ENCODE assay signal across 8 cellular contexts in the genomic region with DNA sequence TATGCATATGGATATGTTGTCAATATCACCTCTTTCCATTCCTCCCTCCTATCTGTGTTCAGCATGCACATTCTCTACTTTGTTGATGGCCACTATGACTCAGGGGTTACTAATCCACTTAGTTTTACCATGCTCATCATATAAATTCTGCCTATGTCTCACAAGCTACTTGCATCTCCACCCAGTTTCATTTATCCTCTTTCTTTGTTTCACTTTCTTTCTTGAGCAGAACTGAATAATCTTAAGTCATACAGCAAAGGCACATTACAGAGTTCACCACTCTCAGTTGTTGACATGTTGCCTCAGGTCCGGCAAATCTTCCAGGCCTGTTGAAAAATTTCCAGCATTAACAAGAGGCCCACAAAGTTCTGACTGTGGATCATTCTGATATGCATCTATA.
A peak's percentile ranks its signal among the peaks of the same experiment; 100 is the strongest.
DNase-seq lines count a peak whose midpoint lies in the region; ATAC-seq and TF ChIP-seq lines count a peak whose summit lies in the region.

No MANE protein-coding gene starts in this region.

- H3K27me3 ChIP-seq in RWPE2 (ENCODE audit: insufficient read depth, poor library complexity, severe bottlenecking) (no peaks in the 10 kb centered on the region), esophagus (ENCODE audit: control insufficient read depth in 1 of 2, insufficient read depth in 2 of 2, low read length in 2 of 2) (no peaks in the 10 kb centered on the region), skeletal muscle tissue (ENCODE audit: control insufficient read depth in 3 of 3, insufficient read depth in 3 of 3, low read length in 3 of 3) (no peaks in the 10 kb centered on the region)

- H3K9ac ChIP-seq in skeletal muscle tissue (ENCODE audit: low read depth in 1 of 3, low read length in 3 of 3), result no peak overlapping the region

- H3K4me1 ChIP-seq in RWPE2 (ENCODE audit: insufficient read depth, poor library complexity, severe bottlenecking), result peaks cover 9% of the 10 kb centered on the region
- H3K4me1 ChIP-seq in esophagus (ENCODE audit: control insufficient read depth in 2 of 2, insufficient read depth in 2 of 2, low read length in 1 of 2), result no peaks in the 10 kb centered on the region
- no peaks in the 10 kb centered on the region for H3K4me1 ChIP-seq in skeletal muscle tissue (ENCODE audit: control insufficient read depth in 3 of 3, insufficient read depth in 3 of 3, low read length in 3 of 3)

- H3K36me3 ChIP-seq in RWPE2 (ENCODE audit: low read depth) (no peaks in the 10 kb centered on the region), esophagus (ENCODE audit: control insufficient read depth in 2 of 2, insufficient read depth in 2 of 2, low read length in 1 of 2) (no peaks in the 10 kb centered on the region), skeletal muscle tissue (ENCODE audit: control insufficient read depth in 3 of 3, insufficient read depth in 3 of 3, low read length in 3 of 3) (no peaks in the 10 kb centered on the region)

- no peak overlapping the region; the same call in 1 of the 2 replicates for H3K4me3 ChIP-seq in AG10803 (ENCODE audit: low read length)
- H3K4me3 ChIP-seq in RWPE2 (ENCODE audit: severe bottlenecking), result no peak overlapping the region
- no peak overlapping the region for H3K4me3 ChIP-seq in esophagus (ENCODE audit: low read depth in 1 of 2, low read length in 2 of 2)
- H3K4me3 ChIP-seq in skeletal muscle tissue (ENCODE audit: low read length in 3 of 3), result no peak overlapping the region

- DNase-seq in AG10803 (ENCODE audit: low read depth) (peak; percentile 72), RWPE2 (ENCODE audit: low spot score) (no peak), COLO668 (lab: John Stamatoyannopoulos, UW; ENCODE audit: unreplicated experiment) (no peak)
- no peak for DNase-seq in NK-92 treated with Interleukin-12 subunit alpha and Interleukin-12 subunit beta, amount 100 ng/mL, for 24 hours (lab: John Stamatoyannopoulos, UW)

- H3K27ac ChIP-seq in RWPE2 (ENCODE audit: poor library complexity, severe bottlenecking), result peak overlapping the region; percentile 13
- H3K27ac ChIP-seq in esophagus (ENCODE audit: low read depth in 2 of 2, low read length in 1 of 2), result peak overlapping the region; percentile 60 to 65
- peak overlapping the region; percentile 36 for H3K27ac ChIP-seq in skeletal muscle tissue (ENCODE audit: low read depth, low read length)

- no peak for TF ChIP-seq CTCF in AG10803 (conservative IDR thresholded peaks at IDR 0.05; ENCODE audit: low read length)
- TF ChIP-seq CTCF in RWPE2 (IDR thresholded peaks at IDR 0.05; ENCODE audit: poor library complexity, severe bottlenecking), result no peak

- H3K9me3 ChIP-seq in RWPE2 (ENCODE audit: severe bottlenecking) (no peaks in the 10 kb centered on the region), esophagus (ENCODE audit: control insufficient read depth in 2 of 2, insufficient read depth in 1 of 2, low read depth in 1 of 2, low read length in 1 of 2) (no peaks in the 10 kb centered on the region), skeletal muscle tissue (ENCODE audit: control insufficient read depth in 3 of 3, low read length in 3 of 3) (no peaks in the 10 kb centered on the region)

- ATAC-seq in GM18870 (IDR thresholded peaks at IDR 0.05; ENCODE audit: unreplicated experiment), result peak; percentile 94
- ATAC-seq in HG03039 (IDR thresholded peaks at IDR 0.05; ENCODE audit: unreplicated experiment), result peak; percentile 86
- peak; percentile 95 for ATAC-seq in RWPE2 (ENCODE audit: low read depth)

- 18 to 24% methylated on average over 1 of the region's 1 CpG for WGBS in esophagus, 2 donors
